ENCODE assay signal across 8 cellular contexts in the genomic region with DNA sequence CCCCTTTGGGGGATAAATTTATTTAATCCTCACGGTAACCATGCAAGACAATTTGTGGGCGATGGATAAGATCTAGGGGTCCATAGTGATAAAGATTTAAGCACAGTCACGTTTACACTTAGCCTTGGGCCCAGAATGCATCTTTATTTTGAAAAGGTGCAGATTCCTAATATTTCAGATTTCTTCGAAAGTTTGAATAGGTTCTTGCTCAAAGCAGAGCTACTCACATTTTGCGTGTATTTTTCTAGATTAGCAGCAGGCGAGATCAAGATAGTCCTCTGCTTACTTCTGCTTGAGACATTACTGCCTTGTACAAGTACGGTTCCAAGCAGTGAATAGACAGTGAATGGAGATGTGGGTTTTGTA. TPM values are rescaled to one million over a fixed set of nuclear protein-coding genes. Genes with fewer than 3 reads are reported as not detected.
DNase-seq lines count a peak whose midpoint lies in the region; ATAC-seq and TF ChIP-seq lines count a peak whose summit lies in the region.

No MANE protein-coding gene starts in this region.

- peak overlapping the region; percentile 81 to 91 (median 90) for H3K9ac ChIP-seq in skeletal muscle tissue (ENCODE audit: low read depth in 1 of 3, low read length in 3 of 3)

- no peak for TF ChIP-seq CTCF in fibroblast of pulmonary artery (IDR thresholded peaks at IDR 0.05; ENCODE audit: low read length, missing control alignments)

- H3K27ac ChIP-seq in SJSA1, result peak overlapping the region; percentile 70
- H3K27ac ChIP-seq in skeletal muscle tissue (ENCODE audit: low read depth, low read length), result peak overlapping the region; percentile 71

- H3K4me3 ChIP-seq in SJSA1, result peak overlapping the region; percentile 67
- H3K4me3 ChIP-seq in fibroblast of pulmonary artery (replicated peaks; ENCODE audit: low read depth, low read length), result peak overlapping the region; percentile 70
- peak overlapping the region; percentile 91 to 94 (median 94) for H3K4me3 ChIP-seq in skeletal muscle tissue (ENCODE audit: low read length in 3 of 3)

- ATAC-seq in GM18502 (IDR thresholded peaks at IDR 0.05; ENCODE audit: poor library complexity, unreplicated experiment) (no peak), GM21381 (IDR thresholded peaks at IDR 0.05; ENCODE audit: unreplicated experiment) (no peak)

- H3K9me3 ChIP-seq in SJSA1 (replicated peaks) (no peaks in the 10 kb centered on the region), skeletal muscle tissue (ENCODE audit: control insufficient read depth in 3 of 3, low read length in 3 of 3) (no peaks in the 10 kb centered on the region)

- H3K27me3 ChIP-seq in SJSA1 (replicated peaks) (no peaks in the 10 kb centered on the region), skeletal muscle tissue (ENCODE audit: control insufficient read depth in 3 of 3, insufficient read depth in 3 of 3, low read length in 3 of 3) (no peaks in the 10 kb centered on the region)

- H3K4me1 ChIP-seq in SJSA1 (replicated peaks) (peaks cover 55% of the 10 kb centered on the region), skeletal muscle tissue (ENCODE audit: control insufficient read depth in 3 of 3, insufficient read depth in 3 of 3, low read length in 3 of 3) (peaks cover 12 to 23% (median 14%) of the 10 kb centered on the region in 3 donors)

- peak; percentile 13 for DNase-seq in NCI-H748 treated with DMSO at 0.1 percent for 48 hours (lab: John Stamatoyannopoulos, UW)
- DNase-seq in NCI-H748 (lab: John Stamatoyannopoulos, UW; ENCODE audit: unreplicated experiment), result no peak
- DNase-seq in SJSA1 (ENCODE audit: low read depth in 1 of 2, low spot score in 2 of 2), result no peak
- no peak for DNase-seq in fibroblast of pulmonary artery (ENCODE audit: low read depth)
- no peak for DNase-seq in activated CD8-positive, alpha-beta memory T cell treated with anti-CD3 and anti-CD28 coated beads for 24 hours

- H3K36me3 ChIP-seq in SJSA1, result peaks cover 18% of the 10 kb centered on the region
- peaks cover 0 to 6% (median 4%) of the 10 kb centered on the region in 3 donors for H3K36me3 ChIP-seq in skeletal muscle tissue (ENCODE audit: control insufficient read depth in 3 of 3, insufficient read depth in 3 of 3, low read length in 3 of 3)

RNA-seq across cellular contexts. Expression of gene TSEN15, which starts 0.6 kb away (rescaled TPM):
- total RNA-seq in SJSA1 (2014; rRNA removed; shearing (Covaris generic)), result 123 and 129 TPM in 2 replicates
- 19.3 TPM for total RNA-seq in skeletal muscle tissue

RNA-seq across cellular contexts. Expression of gene COLGALT2, which starts 14.6 kb away (rescaled TPM):
- 6.1 and 11.8 TPM in 2 replicates for total RNA-seq in SJSA1 (2014; rRNA removed; shearing (Covaris generic))
- 5.7 TPM for total RNA-seq in skeletal muscle tissue
